Comparison of ENCODE assay signal across 8 cellular contexts in the genomic region with DNA sequence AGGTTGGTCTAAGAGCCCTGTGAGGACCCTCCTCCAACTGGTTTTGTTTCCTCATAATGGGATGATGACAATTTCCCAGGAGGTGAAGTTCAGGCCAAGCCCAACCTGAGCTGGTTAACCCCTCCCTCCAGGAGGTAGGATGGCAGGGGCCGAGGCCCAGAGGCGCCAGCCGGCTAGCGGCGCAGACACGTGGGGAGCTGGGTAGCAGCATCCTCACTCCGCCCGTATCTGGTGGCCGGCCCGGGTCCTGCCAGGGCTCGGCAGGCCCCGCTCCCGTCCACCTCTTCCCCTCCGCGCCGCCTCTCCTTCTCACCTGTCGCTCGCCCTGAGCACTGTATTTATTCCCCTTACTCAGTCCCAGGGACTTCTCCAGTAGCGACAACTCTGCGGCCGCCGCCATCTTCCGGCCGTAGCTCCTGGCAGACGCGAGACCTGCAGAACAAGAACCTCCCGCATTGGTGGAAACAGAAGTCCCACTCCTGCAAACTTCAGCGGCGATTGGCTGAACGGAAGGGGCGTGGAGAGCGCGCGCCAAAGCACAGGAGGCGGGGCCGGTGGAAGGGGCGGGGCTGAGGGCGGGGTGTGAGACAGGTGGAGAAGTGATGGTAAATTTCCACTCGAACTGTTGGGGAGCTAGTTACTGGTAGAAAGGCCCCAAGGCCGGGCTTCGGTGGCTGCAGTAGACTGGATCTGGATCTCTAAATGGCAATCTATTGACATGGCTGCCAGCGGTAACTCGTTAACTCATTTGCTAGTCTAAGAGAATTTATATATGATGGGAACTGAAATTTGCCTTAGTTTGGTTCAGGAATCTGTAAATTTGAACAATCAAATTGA. TPM values are rescaled to one million over a fixed set of nuclear protein-coding genes. Genes with fewer than 3 reads are reported as not detected.
DNase-seq lines count a peak whose midpoint lies in the region; ATAC-seq and TF ChIP-seq lines count a peak whose summit lies in the region.

EEF1E1 (minus strand) TSS at position 427 of the 837 bp plus-strand sequence; CDS start at position 400, 27 bp downstream.

- peak; percentile 100 for ATAC-seq in GM21576 (IDR thresholded peaks at IDR 0.05; ENCODE audit: unreplicated experiment)
- peak; percentile 100 for ATAC-seq in mucosa of descending colon

- peaks cover 0 to 2% (median 0%) of the 10 kb centered on the region in 3 donors for H3K9me3 Mint-ChIP-seq in IgD-negative memory B cell

- H3K4me1 ChIP-seq in mucosa of descending colon (ENCODE audit: low read depth): peaks cover 11% of the 10 kb centered on the region

- H3K27ac Mint-ChIP-seq in IgD-negative memory B cell: peak within 1 kb of the TSS; percentile 91 to 98 (median 95)

- intact Hi-C loops in mucosa of descending colon (cut with DNase I, micrococcal nuclease): no loop called here

- H3K4me3 Mint-ChIP-seq in IgD-negative memory B cell: peak within 1 kb of the TSS; percentile 96 to 100 (median 98)

- peak within 1 kb of the TSS; percentile 58 for H3K27ac ChIP-seq in epithelial cell of prostate

- no peak for TF ChIP-seq CTCF in mucosa of descending colon (IDR thresholded peaks at IDR 0.05)

- no peaks in the 10 kb centered on the region for H3K36me3 ChIP-seq in mucosa of descending colon (ENCODE audit: low read depth)

- H3K4me3 ChIP-seq in mucosa of descending colon: peak within 1 kb of the TSS; percentile 74

- peaks cover 21 to 26% (median 23%) of the 10 kb centered on the region in 3 donors for H3K4me1 Mint-ChIP-seq in IgD-negative memory B cell

- H3K36me3 Mint-ChIP-seq in IgD-negative memory B cell: peaks cover 3% of the 10 kb centered on the region

- no peaks in the 10 kb centered on the region for H3K9me3 ChIP-seq in mucosa of descending colon

- DNase-seq in DMS153 (lab: John Stamatoyannopoulos, UW) (peak; percentile 85), OCI-M1 (lab: John Stamatoyannopoulos, UW) (peak; percentile 98), activated T-cell treated with anti-CD3 and anti-CD28 coated beads for 24 hours (ENCODE audit: low read depth) (peak; percentile 99), epithelial cell of prostate (ENCODE audit: low read depth, low spot score) (peak; percentile 86), mucosa of descending colon (peak; percentile 97 to 99 (median 98))
- DNase-seq in stimulated activated CD8-positive, alpha-beta memory T cell treated with anti-CD3 and anti-CD28 coated beads, Interleukin-4, amount 100 ng/mL, for 1 hour (ENCODE audit: low read depth in 2 of 2, low spot score in 1 of 2): peak; percentile 94 to 98

- peaks cover 11% of the 10 kb centered on the region for H3K27me3 Mint-ChIP-seq in IgD-negative memory B cell

RNA-seq across cellular contexts. Expression of gene EEF1E1, which starts in this region (rescaled TPM):
- polyA plus RNA-seq in IgD-negative memory B cell: 54.9 TPM
- 10 to 100 TPM in 1 of 3 donors, 1 to 10 TPM in 2; 7.8 to 16.4 (median 8.6) TPM for total RNA-seq in mucosa of descending colon

Comparison
In these comparisons a context has a peak if more than half of its experiments do, and no peak if none do; other contexts are left out.
1. Peak in every context shown above with its lines: DNase-seq, ATAC-seq, H3K4me3 ChIP-seq and H3K27ac ChIP-seq.